In the genomic region with DNA sequence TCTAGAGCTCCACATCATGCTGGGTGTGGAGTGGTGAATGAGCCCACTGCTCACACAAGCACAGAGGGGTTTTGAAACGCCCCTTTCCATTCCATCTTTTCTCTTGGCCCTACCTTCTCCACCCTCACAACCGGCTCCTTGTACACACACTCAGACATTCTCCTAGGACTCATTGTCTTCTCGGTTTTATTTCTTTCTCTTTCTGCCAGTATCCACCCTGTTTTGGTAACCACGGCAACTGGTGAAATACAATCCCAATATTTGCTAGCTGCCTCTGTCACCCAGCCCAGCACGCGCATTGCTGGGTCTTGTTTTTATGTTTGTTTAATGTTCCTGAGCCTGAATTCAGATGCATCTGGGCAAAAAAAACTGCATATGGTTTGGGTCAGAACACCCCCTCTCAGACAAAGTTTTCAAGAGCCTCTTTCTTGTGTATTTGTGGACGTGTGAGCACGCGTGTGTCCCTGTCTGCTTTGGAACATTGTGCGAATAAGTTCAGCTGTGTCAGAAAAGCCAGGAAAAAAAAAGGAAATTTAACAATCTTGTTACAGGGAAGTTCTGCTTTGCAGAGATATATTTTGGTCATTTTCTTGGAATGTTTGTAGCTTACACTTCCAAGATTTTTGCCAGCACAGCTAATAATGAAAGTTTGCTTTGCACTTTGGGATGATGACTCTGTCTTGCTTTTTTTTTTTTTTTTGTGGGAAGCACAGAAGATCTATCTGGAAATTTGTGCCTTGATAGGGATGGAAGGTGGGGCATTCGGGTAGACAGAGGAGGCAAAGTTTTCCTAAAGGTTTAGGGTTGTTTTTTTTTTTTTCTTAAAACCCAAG, we compare ENCODE assay signal across 1 cellular context.
TF ChIP-seq lines count a peak whose summit lies in the region.

No MANE protein-coding gene starts in this region.

TF ChIP-seq in IMR-90, 13 proteins besides CTCF, POLR2A, EP300 and RAD21:
- TF ChIP-seq SMC3 (IDR thresholded peaks at IDR 0.05; ENCODE audit: low read depth, low read length) = no peak
- TF ChIP-seq MAFK (IDR thresholded peaks at IDR 0.05; ENCODE audit: low read depth, low read length) = peak; percentile 12; the same call in 1 of the 2 replicates
TF ChIP-seq in IMR-90: peak in this region for 1.
